Comparison of ENCODE assay signal across 23 cellular contexts in the genomic region with DNA sequence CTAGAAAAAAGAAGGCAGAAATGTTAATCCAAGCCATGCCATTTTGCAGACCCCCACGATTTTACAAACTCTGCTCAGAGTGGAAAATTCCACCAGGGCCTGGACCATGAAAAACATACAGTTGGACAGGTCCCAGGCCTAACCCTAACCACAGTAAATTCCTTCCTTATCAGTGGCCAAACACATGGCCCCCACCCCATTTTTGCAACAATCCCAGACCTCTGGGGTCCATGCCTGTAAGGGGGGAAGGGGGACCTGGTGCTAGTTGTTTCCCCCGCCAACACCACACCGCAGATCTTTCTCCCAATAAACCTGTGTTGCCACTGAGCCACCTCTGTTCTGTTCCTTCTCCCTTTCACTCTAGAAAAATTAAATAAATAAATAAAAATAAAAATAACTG.
"Had no signal": no experiment of that assay in that cellular context is flagged by ENCODE, and none has a peak within 500 bp of the region (broad histone marks: within the 10 kb centered on the region; RNA-seq: fewer than 3 reads in every experiment).

No MANE protein-coding gene starts in this region.

- DNase-seq: activated CD4-positive, alpha-beta T cell treated with anti-CD3 and anti-CD28 coated beads, Interleukin-2, amount 10 ng/mL, durations not matched to agents 24 days and 14 days; activated CD4-positive, alpha-beta T cell treated with anti-CD3 and anti-CD28 coated beads, Interleukin-2, amount 50 U/mL, for 4 hours; activated CD8-positive, alpha-beta T cell treated with anti-CD3 and anti-CD28 coated beads for 36 hours; activated effector memory CD4-positive, alpha-beta T cell treated with anti-CD3 and anti-CD28 coated beads, Interleukin-2, amount 50 U/mL, for 16 hours; activated naive CD4-positive, alpha-beta T cell treated with Interleukin-2 at 50 U/mL for 16 hours; activated naive CD8-positive, alpha-beta T cell treated with anti-CD3 and anti-CD28 coated beads, Interleukin-2, amount 10 ng/mL, durations not matched to agents 7 days and 5 days; activated T-cell treated with anti-CD3 and anti-CD28 coated beads, Interleukin-2, amount 50 U/mL, for 1 hour; activated T-cell treated with anti-CD3 and anti-CD28 coated beads, Interleukin-2, amount 50 U/mL, for 72 hours; amygdala; NCI-H1092 treated with DMSO at 0.1 percent for 48 hours; NCI-H1417 treated with DMSO at 0.1 percent for 48 hours; NCI-H187 treated with DMSO at 0.1 percent for 48 hours; NCI-H2081; NCI-H2171 treated with DMSO at 0.1 percent for 48 hours; NCI-H226; NCI-H446 treated with DMSO at 0.1 percent for 48 hours; NCI-H524 treated with DMSO at 0.1 percent for 48 hours; Right ventricle myocardium superior; T1000 had no signal

- ATAC-seq: activated CD8-positive, alpha-beta T cell treated with anti-CD3 and anti-CD28 coated beads for 36 hours; activated T-cell treated with anti-CD3 and anti-CD28 coated beads, Interleukin-2, amount 50 U/mL, for 72 hours; activated T-helper 17 cell treated with anti-CD3 and anti-CD28 coated beads, Interleukin-2, amount 50 U/mL, for 72 hours had no signal

- H3K36me3 ChIP-seq: ascending aorta, cardiac muscle cell had no signal

- H3K4me3 ChIP-seq: ascending aorta, cardiac muscle cell had no signal

- FAIRE-seq: TTC549 had no signal

- H3K27ac ChIP-seq: ascending aorta, cardiac muscle cell had no signal

- H3K9me3 ChIP-seq: ascending aorta had no signal

- H3K4me1 ChIP-seq: ascending aorta had no signal

- H3K27me3 ChIP-seq: ascending aorta, cardiac muscle cell had no signal
